2 cellular contexts compared by ENCODE assay signal in the genomic region with DNA sequence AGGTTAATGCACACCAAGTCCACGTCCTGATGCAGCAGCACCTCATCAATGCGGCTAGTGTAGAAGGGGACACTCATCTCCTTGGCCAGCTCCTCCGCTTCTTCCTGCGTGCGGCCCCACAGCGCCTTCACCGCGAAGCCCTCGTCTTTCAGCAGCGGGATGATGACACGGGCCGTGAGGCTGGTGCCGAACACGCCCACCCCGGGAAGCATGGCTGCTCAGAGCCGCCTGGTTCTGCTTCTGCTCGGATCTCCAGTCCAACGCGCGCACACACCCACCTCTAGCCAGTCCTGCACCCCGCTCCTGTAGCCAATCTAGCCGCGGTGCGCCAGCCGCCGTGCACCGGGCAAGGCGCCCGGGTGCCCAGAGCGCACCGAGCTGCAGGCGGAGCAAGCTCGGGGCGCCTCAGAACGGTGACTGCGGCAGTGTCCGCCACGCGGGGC.
TF ChIP-seq lines count a peak whose summit lies in the region.

No MANE protein-coding gene starts in this region.

TF ChIP-seq in GM23338, 12 proteins besides CTCF, POLR2A, EP300 and RAD21 (continued from another document):
- TF ChIP-seq REST (IDR thresholded peaks at IDR 0.05; ENCODE audit: unreplicated experiment) (no peak), NANOG (IDR thresholded peaks at IDR 0.05; ENCODE audit: borderline replicate concordance) (no peak), CREB1 (CRISPR knock-in tag; IDR thresholded peaks at IDR 0.05; ENCODE audit: low read depth) (no peak; the same call in 1 of the 2 replicates), JUNB (IDR thresholded peaks at IDR 0.05; ENCODE audit: unreplicated experiment) (no peak), EZH2 (IDR thresholded peaks at IDR 0.05; ENCODE audit: low read depth, unreplicated experiment) (no peak), STAT1 (IDR thresholded peaks at IDR 0.05; ENCODE audit: unreplicated experiment) (no peak)
- TF ChIP-seq, protein P1, sequence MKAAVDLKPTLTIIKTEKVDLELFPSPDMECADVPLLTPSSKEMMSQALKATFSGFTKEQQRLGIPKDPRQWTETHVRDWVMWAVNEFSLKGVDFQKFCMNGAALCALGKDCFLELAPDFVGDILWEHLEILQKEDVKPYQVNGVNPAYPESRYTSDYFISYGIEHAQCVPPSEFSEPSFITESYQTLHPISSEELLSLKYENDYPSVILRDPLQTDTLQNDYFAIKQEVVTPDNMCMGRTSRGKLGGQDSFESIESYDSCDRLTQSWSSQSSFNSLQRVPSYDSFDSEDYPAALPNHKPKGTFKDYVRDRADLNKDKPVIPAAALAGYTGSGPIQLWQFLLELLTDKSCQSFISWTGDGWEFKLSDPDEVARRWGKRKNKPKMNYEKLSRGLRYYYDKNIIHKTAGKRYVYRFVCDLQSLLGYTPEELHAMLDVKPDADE (IDR thresholded peaks at IDR 0.05): no peak
- TF ChIP-seq, protein P2, sequence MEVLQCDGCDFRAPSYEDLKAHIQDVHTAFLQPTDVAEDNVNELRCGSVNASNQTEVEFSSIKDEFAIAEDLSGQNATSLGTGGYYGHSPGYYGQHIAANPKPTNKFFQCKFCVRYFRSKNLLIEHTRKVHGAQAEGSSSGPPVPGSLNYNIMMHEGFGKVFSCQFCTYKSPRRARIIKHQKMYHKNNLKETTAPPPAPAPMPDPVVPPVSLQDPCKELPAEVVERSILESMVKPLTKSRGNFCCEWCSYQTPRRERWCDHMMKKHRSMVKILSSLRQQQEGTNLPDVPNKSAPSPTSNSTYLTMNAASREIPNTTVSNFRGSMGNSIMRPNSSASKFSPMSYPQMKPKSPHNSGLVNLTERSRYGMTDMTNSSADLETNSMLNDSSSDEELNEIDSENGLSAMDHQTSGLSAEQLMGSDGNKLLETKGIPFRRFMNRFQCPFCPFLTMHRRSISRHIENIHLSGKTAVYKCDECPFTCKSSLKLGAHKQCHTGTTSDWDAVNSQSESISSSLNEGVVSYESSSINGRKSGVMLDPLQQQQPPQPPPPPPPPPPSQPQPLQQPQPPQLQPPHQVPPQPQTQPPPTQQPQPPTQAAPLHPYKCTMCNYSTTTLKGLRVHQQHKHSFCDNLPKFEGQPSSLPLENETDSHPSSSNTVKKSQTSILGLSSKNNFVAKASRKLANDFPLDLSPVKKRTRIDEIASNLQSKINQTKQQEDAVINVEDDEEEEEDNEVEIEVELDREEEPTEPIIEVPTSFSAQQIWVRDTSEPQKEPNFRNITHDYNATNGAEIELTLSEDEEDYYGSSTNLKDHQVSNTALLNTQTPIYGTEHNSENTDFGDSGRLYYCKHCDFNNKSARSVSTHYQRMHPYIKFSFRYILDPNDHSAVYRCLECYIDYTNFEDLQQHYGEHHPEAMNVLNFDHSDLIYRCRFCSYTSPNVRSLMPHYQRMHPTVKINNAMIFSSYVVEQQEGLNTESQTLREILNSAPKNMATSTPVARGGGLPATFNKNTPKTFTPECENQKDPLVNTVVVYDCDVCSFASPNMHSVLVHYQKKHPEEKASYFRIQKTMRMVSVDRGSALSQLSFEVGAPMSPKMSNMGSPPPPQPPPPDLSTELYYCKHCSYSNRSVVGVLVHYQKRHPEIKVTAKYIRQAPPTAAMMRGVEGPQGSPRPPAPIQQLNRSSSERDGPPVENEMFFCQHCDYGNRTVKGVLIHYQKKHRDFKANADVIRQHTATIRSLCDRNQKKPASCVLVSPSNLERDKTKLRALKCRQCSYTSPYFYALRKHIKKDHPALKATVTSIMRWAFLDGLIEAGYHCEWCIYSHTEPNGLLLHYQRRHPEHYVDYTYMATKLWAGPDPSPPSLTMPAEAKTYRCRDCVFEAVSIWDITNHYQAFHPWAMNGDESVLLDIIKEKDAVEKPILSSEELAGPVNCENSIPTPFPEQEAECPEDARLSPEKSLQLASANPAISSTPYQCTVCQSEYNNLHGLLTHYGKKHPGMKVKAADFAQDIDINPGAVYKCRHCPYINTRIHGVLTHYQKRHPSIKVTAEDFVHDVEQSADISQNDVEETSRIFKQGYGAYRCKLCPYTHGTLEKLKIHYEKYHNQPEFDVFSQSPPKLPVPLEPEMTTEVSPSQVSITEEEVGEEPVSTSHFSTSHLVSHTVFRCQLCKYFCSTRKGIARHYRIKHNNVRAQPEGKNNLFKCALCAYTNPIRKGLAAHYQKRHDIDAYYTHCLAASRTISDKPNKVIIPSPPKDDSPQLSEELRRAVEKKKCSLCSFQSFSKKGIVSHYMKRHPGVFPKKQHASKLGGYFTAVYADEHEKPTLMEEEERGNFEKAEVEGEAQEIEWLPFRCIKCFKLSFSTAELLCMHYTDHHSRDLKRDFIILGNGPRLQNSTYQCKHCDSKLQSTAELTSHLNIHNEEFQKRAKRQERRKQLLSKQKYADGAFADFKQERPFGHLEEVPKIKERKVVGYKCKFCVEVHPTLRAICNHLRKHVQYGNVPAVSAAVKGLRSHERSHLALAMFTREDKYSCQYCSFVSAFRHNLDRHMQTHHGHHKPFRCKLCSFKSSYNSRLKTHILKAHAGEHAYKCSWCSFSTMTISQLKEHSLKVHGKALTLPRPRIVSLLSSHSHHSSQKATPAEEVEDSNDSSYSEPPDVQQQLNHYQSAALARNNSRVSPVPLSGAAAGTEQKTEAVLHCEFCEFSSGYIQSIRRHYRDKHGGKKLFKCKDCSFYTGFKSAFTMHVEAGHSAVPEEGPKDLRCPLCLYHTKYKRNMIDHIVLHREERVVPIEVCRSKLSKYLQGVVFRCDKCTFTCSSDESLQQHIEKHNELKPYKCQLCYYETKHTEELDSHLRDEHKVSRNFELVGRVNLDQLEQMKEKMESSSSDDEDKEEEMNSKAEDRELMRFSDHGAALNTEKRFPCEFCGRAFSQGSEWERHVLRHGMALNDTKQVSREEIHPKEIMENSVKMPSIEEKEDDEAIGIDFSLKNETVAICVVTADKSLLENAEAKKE (CRISPR knock-in tag; IDR thresholded peaks at IDR 0.05): no peak
TF ChIP-seq in GM23338: peak in this region for 0.

TF ChIP-seq in K562, 482 proteins besides CTCF, POLR2A, EP300 and RAD21 (continued from another document and continues in another):
- TF ChIP-seq, protein P3, sequence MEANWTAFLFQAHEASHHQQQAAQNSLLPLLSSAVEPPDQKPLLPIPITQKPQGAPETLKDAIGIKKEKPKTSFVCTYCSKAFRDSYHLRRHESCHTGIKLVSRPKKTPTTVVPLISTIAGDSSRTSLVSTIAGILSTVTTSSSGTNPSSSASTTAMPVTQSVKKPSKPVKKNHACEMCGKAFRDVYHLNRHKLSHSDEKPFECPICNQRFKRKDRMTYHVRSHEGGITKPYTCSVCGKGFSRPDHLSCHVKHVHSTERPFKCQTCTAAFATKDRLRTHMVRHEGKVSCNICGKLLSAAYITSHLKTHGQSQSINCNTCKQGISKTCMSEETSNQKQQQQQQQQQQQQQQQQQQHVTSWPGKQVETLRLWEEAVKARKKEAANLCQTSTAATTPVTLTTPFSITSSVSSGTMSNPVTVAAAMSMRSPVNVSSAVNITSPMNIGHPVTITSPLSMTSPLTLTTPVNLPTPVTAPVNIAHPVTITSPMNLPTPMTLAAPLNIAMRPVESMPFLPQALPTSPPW (CRISPR knock-in tag; IDR thresholded peaks at IDR 0.05): no peak
- TF ChIP-seq MITF (IDR thresholded peaks at IDR 0.05): no peak
- TF ChIP-seq ARID4B (CRISPR knock-in tag; IDR thresholded peaks at IDR 0.05): peak; percentile 93
- no peak for TF ChIP-seq ZNF766 (CRISPR knock-in tag; conservative IDR thresholded peaks at IDR 0.05)
- TF ChIP-seq CREM (IDR thresholded peaks at IDR 0.05; ENCODE audit: low read depth): peak; percentile 76
- TF ChIP-seq ZNF253 (CRISPR knock-in tag; conservative IDR thresholded peaks at IDR 0.05): no peak
- peak; percentile 80 for TF ChIP-seq MEIS2 (IDR thresholded peaks at IDR 0.05; ENCODE audit: partially characterized antibody)
- no peak for TF ChIP-seq ZNF175 (CRISPR knock-in tag; IDR thresholded peaks at IDR 0.05; ENCODE audit: low read depth)
- TF ChIP-seq ZNF324 (CRISPR knock-in tag; IDR thresholded peaks at IDR 0.05): no peak
- TF ChIP-seq, protein P4, sequence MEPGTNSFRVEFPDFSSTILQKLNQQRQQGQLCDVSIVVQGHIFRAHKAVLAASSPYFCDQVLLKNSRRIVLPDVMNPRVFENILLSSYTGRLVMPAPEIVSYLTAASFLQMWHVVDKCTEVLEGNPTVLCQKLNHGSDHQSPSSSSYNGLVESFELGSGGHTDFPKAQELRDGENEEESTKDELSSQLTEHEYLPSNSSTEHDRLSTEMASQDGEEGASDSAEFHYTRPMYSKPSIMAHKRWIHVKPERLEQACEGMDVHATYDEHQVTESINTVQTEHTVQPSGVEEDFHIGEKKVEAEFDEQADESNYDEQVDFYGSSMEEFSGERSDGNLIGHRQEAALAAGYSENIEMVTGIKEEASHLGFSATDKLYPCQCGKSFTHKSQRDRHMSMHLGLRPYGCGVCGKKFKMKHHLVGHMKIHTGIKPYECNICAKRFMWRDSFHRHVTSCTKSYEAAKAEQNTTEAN (CRISPR knock-in tag; IDR thresholded peaks at IDR 0.05): no peak
- no peak for TF ChIP-seq MTA2 (IDR thresholded peaks at IDR 0.05; ENCODE audit: low read depth)
- peak; percentile 91; the same call in 1 of the 2 replicates for TF ChIP-seq HDAC6 (IDR thresholded peaks at IDR 0.05; ENCODE audit: low read depth, low read length)
- no peak for TF ChIP-seq HDAC8 (tag; IDR thresholded peaks at IDR 0.05)
- TF ChIP-seq ZNF444 (CRISPR knock-in tag; IDR thresholded peaks at IDR 0.05): no peak
- TF ChIP-seq, protein P5, sequence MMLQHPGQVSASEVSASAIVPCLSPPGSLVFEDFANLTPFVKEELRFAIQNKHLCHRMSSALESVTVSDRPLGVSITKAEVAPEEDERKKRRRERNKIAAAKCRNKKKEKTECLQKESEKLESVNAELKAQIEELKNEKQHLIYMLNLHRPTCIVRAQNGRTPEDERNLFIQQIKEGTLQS (IDR thresholded peaks at IDR 0.05): peak; percentile 36; the same call in 1 of the 2 replicates
- TF ChIP-seq, protein P5 (CRISPR knock-in tag; conservative IDR thresholded peaks at IDR 0.05): no peak
- TF ChIP-seq MBD1 (CRISPR knock-in tag; IDR thresholded peaks at IDR 0.05): no peak
- no peak for TF ChIP-seq XRCC3 (IDR thresholded peaks at IDR 0.05)
- no peak for TF ChIP-seq ZNF589 (CRISPR knock-in tag; IDR thresholded peaks at IDR 0.05; ENCODE audit: low read depth)
- TF ChIP-seq HNRNPUL1 (IDR thresholded peaks at IDR 0.05; ENCODE audit: low read length): no peak
- TF ChIP-seq FOXM1 (IDR thresholded peaks at IDR 0.05; ENCODE audit: low read depth): no peak
- no peak for TF ChIP-seq FOXM1 (CRISPR knock-in tag; IDR thresholded peaks at IDR 0.05; ENCODE audit: low read depth)
- TF ChIP-seq RHOXF2B (CRISPR knock-in tag; conservative IDR thresholded peaks at IDR 0.05): no peak
- TF ChIP-seq ZNF511 (CRISPR knock-in tag; IDR thresholded peaks at IDR 0.05): peak; percentile 76; the same call in 1 of the 2 replicates
- TF ChIP-seq ATF1 (CRISPR knock-in tag; IDR thresholded peaks at IDR 0.05): no peak
- TF ChIP-seq ATF1 (tag; IDR thresholded peaks at IDR 0.05): peak; percentile 72
- no peak for TF ChIP-seq NCOA1 (IDR thresholded peaks at IDR 0.05; ENCODE audit: low read depth)
- TF ChIP-seq NFYB (IDR thresholded peaks at IDR 0.05; ENCODE audit: extremely low read depth, insufficient read length): no peak
- no peak for TF ChIP-seq BRF1 (IDR thresholded peaks at IDR 0.05; ENCODE audit: borderline replicate concordance, extremely low read depth, insufficient read length)
